In genomic region chr12:41167701-41168100, GRCh38 we compare ENCODE assay signal across 10 cellular contexts. TPM values are rescaled to one million over a fixed set of nuclear protein-coding genes. Genes with fewer than 3 reads are reported as not detected.
"Had no signal": no experiment of that assay in that cellular context is flagged by ENCODE, and none has a peak within 500 bp of the region (broad histone marks: within the 10 kb centered on the region; RNA-seq: fewer than 3 reads in every experiment).

No MANE protein-coding gene starts in this region.

- H3K4me3 Mint-ChIP-seq: HFFc6, IgD-negative memory B cell had no signal

- DNase-seq: GM23248, GOT3, H7, HFFc6 had no signal

- H3K4me1 ChIP-seq: HAP-1 had no signal

- H3K36me3 Mint-ChIP-seq: IgD-negative memory B cell had no signal

- H3K4me3 ChIP-seq: GM23248, HAP-1 had no signal

- H3K27me3 Mint-ChIP-seq: IgD-negative memory B cell had no signal

- H3K4me1 Mint-ChIP-seq: IgD-negative memory B cell had no signal

- H3K9me3 ChIP-seq: HAP-1 had no signal

- H3K27ac ChIP-seq: GM23248 had no signal

- ATAC-seq: HCT116 had no signal

- H3K36me3 ChIP-seq: HAP-1 had no signal

- FAIRE-seq: HTR-8/SVneo had no signal

- H3K27ac Mint-ChIP-seq: HFFc6, IgD-negative memory B cell had no signal

- H2AFZ ChIP-seq: GM23248 had no signal

- H3K9ac ChIP-seq: GM23248 had no signal

RNA-seq across cellular contexts. Expression of gene PDZRN4, which starts 20.4 kb away (rescaled TPM):
- total RNA-seq: GM23248, H4, HFFc6, HT-29 had no signal
- polyA plus RNA-seq: GM23248, IgD-negative memory B cell had no signal
